9 cellular contexts compared by ENCODE assay signal in the genomic region with DNA sequence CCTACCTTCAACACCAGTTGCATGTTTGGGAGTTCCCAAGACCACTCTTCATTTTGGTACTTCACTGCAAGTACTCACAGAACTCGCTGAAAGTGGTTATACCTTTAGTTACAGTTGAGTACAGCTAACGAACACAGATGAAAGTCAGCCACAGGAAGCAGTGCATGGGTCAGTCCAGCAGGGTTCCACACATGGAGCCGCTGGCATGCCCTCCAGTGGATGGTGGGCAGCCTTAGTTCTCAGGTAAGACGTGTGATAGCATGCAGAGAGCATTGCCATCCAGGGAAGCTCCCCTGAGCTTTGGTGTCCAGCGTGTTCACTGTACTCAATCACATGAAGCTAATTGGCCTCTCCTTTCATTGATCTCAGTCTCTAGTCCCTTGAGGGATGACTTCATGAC.
"Had no signal": no experiment of that assay in that cellular context is flagged by ENCODE, and none has a peak within 500 bp of the region (broad histone marks: within the 10 kb centered on the region; RNA-seq: fewer than 3 reads in every experiment).

No MANE protein-coding gene starts in this region.

- H3K4me3 Mint-ChIP-seq: brain had no signal

- H3K79me2 ChIP-seq: hepatocyte, parathyroid adenoma had no signal

- H3K9me3 Mint-ChIP-seq: brain had no signal

- H3K9ac ChIP-seq: parathyroid adenoma had no signal

- H2AFZ ChIP-seq: hepatocyte, parathyroid adenoma had no signal

- H3K27ac ChIP-seq: hepatocyte, parathyroid adenoma, skin epidermis, transverse colon had no signal

- H3K27me3 ChIP-seq: hepatocyte, transverse colon had no signal

- H3K36me3 Mint-ChIP-seq: brain had no signal

- H3K4me3 ChIP-seq: hepatocyte, skin epidermis, transverse colon had no signal

- DNase-seq: activated CD4-positive, alpha-beta T cell treated with anti-CD3 and anti-CD28 coated beads, Interleukin-2, amount 50 U/mL, for 48 hours; activated naive CD4-positive, alpha-beta T cell; amniotic stem cell; erythroblast; transverse colon had no signal

- H3K9me3 ChIP-seq: transverse colon had no signal

- H3K27ac Mint-ChIP-seq: brain had no signal

- H3K4me1 ChIP-seq: parathyroid adenoma, transverse colon had no signal

- H3K4me2 ChIP-seq: hepatocyte had no signal

- H3K36me3 ChIP-seq: transverse colon had no signal
